In the genomic region with DNA sequence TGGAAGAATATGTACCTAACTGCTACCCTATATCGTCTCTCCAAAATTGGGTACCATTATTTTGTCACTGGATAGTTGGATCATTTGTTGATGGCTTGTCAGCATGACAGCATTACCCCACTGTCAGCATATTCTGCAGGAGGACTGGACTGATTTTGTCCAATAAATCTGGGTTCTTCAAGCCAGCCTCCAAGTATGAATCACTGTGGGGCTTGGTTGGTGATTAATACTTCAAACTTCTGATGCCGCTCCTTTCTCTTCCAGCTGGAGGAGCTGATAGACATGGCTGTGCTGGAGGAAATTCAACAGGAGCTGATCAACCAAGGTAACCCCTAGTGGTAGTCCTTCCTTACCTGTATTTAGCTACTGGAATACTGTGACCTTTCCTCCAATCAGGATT, we compare ENCODE assay signal across 1 cellular context.
A peak's percentile ranks its signal among the peaks of the same experiment; 100 is the strongest.
TF ChIP-seq lines count a peak whose summit lies in the region.

No MANE protein-coding gene starts in this region.

TF ChIP-seq in endothelial cell of umbilical vein, 7 proteins besides CTCF, POLR2A, EP300 and RAD21:
- no peak for TF ChIP-seq POLR2AphosphoS5 (IDR thresholded peaks at IDR 0.05; ENCODE audit: insufficient read depth, low read depth, low read length)
- TF ChIP-seq MYC (IDR thresholded peaks at IDR 0.05; ENCODE audit: low read depth, low read length): no peak
- peak; percentile 18 for TF ChIP-seq FOS (IDR thresholded peaks at IDR 0.05; ENCODE audit: borderline replicate concordance, insufficient read depth, low read length)
